ENCODE assay signal across 10 cellular contexts in the genomic region with DNA sequence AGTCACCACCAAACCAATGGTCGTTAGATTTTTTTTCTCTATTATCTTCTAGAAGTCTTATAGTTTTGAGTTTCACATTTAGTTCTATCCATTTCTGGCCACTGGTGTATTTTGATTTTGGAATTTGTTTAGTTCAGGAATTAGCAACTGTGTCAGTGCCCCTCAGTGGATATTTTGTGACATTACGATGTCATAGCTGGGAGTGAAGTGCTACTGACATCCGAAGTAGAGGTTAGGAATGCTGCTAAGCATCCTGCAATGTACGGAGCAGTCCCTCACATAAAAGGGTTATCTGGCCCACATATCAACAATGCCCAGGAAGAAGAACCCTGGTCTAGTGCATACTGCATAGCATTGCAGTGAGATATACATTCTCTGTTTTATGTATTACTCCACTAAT.
DNase-seq lines count a peak whose midpoint lies in the region; ATAC-seq, FAIRE-seq and TF ChIP-seq lines count a peak whose summit lies in the region.
"Had no signal": no experiment of that assay in that cellular context is flagged by ENCODE, and none has a peak within 500 bp of the region (broad histone marks: within the 10 kb centered on the region; RNA-seq: fewer than 3 reads in every experiment).

No MANE protein-coding gene starts in this region.

- intact Hi-C loops in upper lobe of right lung (cut with DNase I): no loop called here

- no peaks in the 10 kb centered on the region for H3K9me1 ChIP-seq in keratinocyte (ENCODE audit: control insufficient read depth, extremely low read depth, insufficient read depth, low read length)

- H3K79me2 ChIP-seq in ACC112 (ENCODE audit: control insufficient read depth, insufficient read depth, low read length, unreplicated experiment) (no peaks in the 10 kb centered on the region), keratinocyte (ENCODE audit: control insufficient read depth, insufficient read depth, low read length) (no peaks in the 10 kb centered on the region)

- H3K27ac ChIP-seq in ACC112 (ENCODE audit: low read depth, low read length): no peak overlapping the region
- no peak overlapping the region for H3K27ac ChIP-seq in keratinocyte (ENCODE audit: control insufficient read depth, insufficient read depth, low read length)
- H3K27ac ChIP-seq in upper lobe of right lung: no peak overlapping the region

- TF ChIP-seq CTCF in keratinocyte (optimal IDR thresholded peaks at IDR 0.05 in 1 of 3, IDR thresholded peaks at IDR 0.05 in 1 of 3, conservative IDR thresholded peaks at IDR 0.05 in 1 of 3; ENCODE audit: extremely low read depth in 1 of 3, insufficient read depth in 2 of 3, low read length in 3 of 3) (peak in 2 of 3 experiments; percentile 13 to 46), upper lobe of right lung (IDR thresholded peaks at IDR 0.05) (no peak)

- DNase-seq in G401 (ENCODE audit: low spot score) (peak; percentile 6), SHP77 treated with DMSO at 0.1 percent for 48 hours (lab: John Stamatoyannopoulos, UW) (peak; percentile 12), keratinocyte (ENCODE audit: low read depth, low spot score) (no peak), COLO668 (lab: John Stamatoyannopoulos, UW; ENCODE audit: unreplicated experiment) (no peak), upper lobe of right lung (no peak)
- DNase-seq: cortex of kidney, retina had no signal

- no peaks in the 10 kb centered on the region for H3K4me1 ChIP-seq in ACC112 (ENCODE audit: control insufficient read depth, insufficient read depth, low read length, unreplicated experiment)
- no peaks in the 10 kb centered on the region for H3K4me1 ChIP-seq in keratinocyte (ENCODE audit: control insufficient read depth, extremely low read depth, insufficient read depth, low read length)
- no peaks in the 10 kb centered on the region for H3K4me1 ChIP-seq in upper lobe of right lung

- H3K9ac ChIP-seq in keratinocyte (ENCODE audit: control insufficient read depth, extremely low read depth, insufficient read depth, low read length): no peak overlapping the region

- H2AFZ ChIP-seq in ACC112 (ENCODE audit: low read length, unreplicated experiment) (no peak overlapping the region), keratinocyte (ENCODE audit: control insufficient read depth, low read length) (no peak overlapping the region)

- no peaks in the 10 kb centered on the region for H3K36me3 ChIP-seq in ACC112 (ENCODE audit: insufficient read depth, low read length)
- no peaks in the 10 kb centered on the region for H3K36me3 ChIP-seq in keratinocyte (ENCODE audit: control insufficient read depth in 2 of 2, extremely low read depth in 1 of 2, insufficient read depth in 2 of 2, low read length in 2 of 2)
- H3K36me3 ChIP-seq in upper lobe of right lung: no peaks in the 10 kb centered on the region

- H3K27me3 ChIP-seq in ACC112 (ENCODE audit: insufficient read depth, low read length): no peaks in the 10 kb centered on the region
- no peaks in the 10 kb centered on the region for H3K27me3 ChIP-seq in keratinocyte (ENCODE audit: control insufficient read depth, extremely low read depth, insufficient read depth, low read length)
- no peaks in the 10 kb centered on the region for H3K27me3 ChIP-seq in upper lobe of right lung

- H3K4me2 ChIP-seq in keratinocyte (ENCODE audit: control insufficient read depth, extremely low read depth, insufficient read depth, low read depth, low read length): no peak overlapping the region

- ATAC-seq in HG03469 (IDR thresholded peaks at IDR 0.05; ENCODE audit: unreplicated experiment): no peak
- ATAC-seq in upper lobe of right lung: no peak
- no peak for ATAC-seq in HG02623 (IDR thresholded peaks at IDR 0.05; ENCODE audit: unreplicated experiment)

- no peak for FAIRE-seq in keratinocyte (lab: Jason Lieb, UNC)

- dilution Hi-C loops in keratinocyte (cut with MboI; ENCODE audit: extremely low pct_ligation_motif_present, low sequenced_read_pairs): no loop called here

- peak overlapping the region; percentile 52 for H3K4me3 ChIP-seq in ACC112 (ENCODE audit: low read depth, low read length)
- no peak overlapping the region for H3K4me3 ChIP-seq in keratinocyte (ENCODE audit: control insufficient read depth in 2 of 3, extremely low read depth in 1 of 3, insufficient read depth in 2 of 3, low read depth in 1 of 3, low read length in 3 of 3)
- no peak overlapping the region for H3K4me3 ChIP-seq in upper lobe of right lung

- in situ Hi-C loops in G401 (cut with HindIII; ENCODE audit: low sequenced_read_pairs): no loop called here

- H3K9me3 ChIP-seq in keratinocyte (ENCODE audit: control insufficient read depth, low read depth, low read length): no peaks in the 10 kb centered on the region
- H3K9me3 ChIP-seq in upper lobe of right lung: peaks cover 6% of the 10 kb centered on the region

- H4K20me1 ChIP-seq in keratinocyte (ENCODE audit: control insufficient read depth, extremely low read depth, insufficient read depth, low read length): no peaks in the 10 kb centered on the region

Comparison
In these comparisons a context has a peak if more than half of its experiments do, and no peak if none do; other contexts are left out.
1. DNase-seq: peak in G401 (single experiment) and SHP77 treated with DMSO at 0.1 percent for 48 hours (single experiment); none in keratinocyte (single experiment), COLO668 (single experiment) and upper lobe of right lung (single experiment).